Comparison of ENCODE assay signal across 10 cellular contexts in genomic region chr11:66857927-66858185, GRCh38. TPM values are rescaled to one million over a fixed set of nuclear protein-coding genes. Genes with fewer than 3 reads are reported as not detected.
A peak's percentile ranks its signal among the peaks of the same experiment; 100 is the strongest.
DNase-seq lines count a peak whose midpoint lies in the region; ATAC-seq and TF ChIP-seq lines count a peak whose summit lies in the region.
"Had no signal": no experiment of that assay in that cellular context is flagged by ENCODE, and none has a peak within 500 bp of the region (broad histone marks: within the 10 kb centered on the region; RNA-seq: fewer than 3 reads in every experiment).

No MANE protein-coding gene starts in this region.

- H3K4me3 Mint-ChIP-seq in activated T-cell treated with anti-CD3 and anti-CD28 coated beads, Interleukin-2, amount 50 U/mL, for 72 hours: peak overlapping the region; percentile 85 to 89

- H3K79me2 ChIP-seq in hepatocyte: no peaks in the 10 kb centered on the region

- no peak overlapping the region for H3K27ac Mint-ChIP-seq in activated T-cell treated with anti-CD3 and anti-CD28 coated beads, Interleukin-2, amount 50 U/mL, for 72 hours

- H3K4me2 ChIP-seq in hepatocyte: peak overlapping the region; percentile 78

- no peak for DNase-seq in activated T-cell treated with anti-CD3 and anti-CD28 coated beads, Interleukin-2, amount 50 U/mL, for 72 hours
- DNase-seq in activated T-cell treated with anti-CD3 and anti-CD28 coated beads, Interleukin-2, amount 50 U/mL, for 48 hours: no peak
- DNase-seq in hepatocyte (ENCODE audit: low spot score): no peak
- no peak for DNase-seq in G401 (ENCODE audit: low spot score)
- DNase-seq: body of pancreas, retina had no signal

- ATAC-seq in activated T-cell treated with anti-CD3 and anti-CD28 coated beads, Interleukin-2, amount 50 U/mL, for 72 hours (replicated peaks in 1 of 2): no peak
- ATAC-seq in HG03025 (IDR thresholded peaks at IDR 0.05; ENCODE audit: low FRiP score, unreplicated experiment) (no peak), GM18867 (IDR thresholded peaks at IDR 0.05; ENCODE audit: unreplicated experiment) (no peak)
- ATAC-seq: body of pancreas had no signal

- no peaks in the 10 kb centered on the region for H3K4me1 Mint-ChIP-seq in activated T-cell treated with anti-CD3 and anti-CD28 coated beads, Interleukin-2, amount 50 U/mL, for 72 hours (ENCODE audit: low read depth)

- no peaks in the 10 kb centered on the region for H3K27me3 ChIP-seq in hepatocyte
- H3K27me3 ChIP-seq in subcutaneous abdominal adipose tissue (ENCODE audit: control insufficient read depth in 5 of 5, insufficient read depth in 4 of 5, low read length in 5 of 5): no peaks in the 10 kb centered on the region
- H3K27me3 ChIP-seq: body of pancreas had no signal

- no peaks in the 10 kb centered on the region for H3K9me3 Mint-ChIP-seq in activated T-cell treated with anti-CD3 and anti-CD28 coated beads, Interleukin-2, amount 50 U/mL, for 72 hours

- peaks cover 0 to 1% of the 10 kb centered on the region in 2 donors for H3K36me3 Mint-ChIP-seq in activated T-cell treated with anti-CD3 and anti-CD28 coated beads, Interleukin-2, amount 50 U/mL, for 72 hours (ENCODE audit: insufficient read depth in 2 of 2)

- in situ Hi-C loops in G401 (cut with HindIII; ENCODE audit: low sequenced_read_pairs): no loop called here

- H4K20me1 ChIP-seq in hepatocyte (ENCODE audit: insufficient read depth, poor library complexity, severe bottlenecking): no peaks in the 10 kb centered on the region

- H3K4me3 ChIP-seq in hepatocyte (no peak overlapping the region), subcutaneous abdominal adipose tissue (ENCODE audit: low read depth in 1 of 5, low read length in 5 of 5) (peak overlapping the region in 2 of 5 donors; percentile 50 to 70)
- H3K4me3 ChIP-seq: body of pancreas had no signal

- 96% methylated on average over 17 of the region's 19 CpGs for WGBS in hepatocyte (ENCODE audit: low lambda C conversion rate, missing lambda C conversion rate)

- no peaks in the 10 kb centered on the region for H3K27me3 Mint-ChIP-seq in activated T-cell treated with anti-CD3 and anti-CD28 coated beads, Interleukin-2, amount 50 U/mL, for 72 hours (ENCODE audit: low read depth)

- H3K9me3 ChIP-seq in hepatocyte (ENCODE audit: low read depth) (no peaks in the 10 kb centered on the region), subcutaneous abdominal adipose tissue (ENCODE audit: control insufficient read depth in 5 of 5, low read length in 5 of 5) (peaks cover 0 to 4% (median 0%) of the 10 kb centered on the region in 5 donors)
- H3K9me3 ChIP-seq: body of pancreas had no signal

- TF ChIP-seq CTCF in VCaP (conservative IDR thresholded peaks at IDR 0.05) (no peak), hepatocyte (IDR thresholded peaks at IDR 0.05; ENCODE audit: poor library complexity) (no peak)

- H3K9ac ChIP-seq in subcutaneous abdominal adipose tissue (ENCODE audit: low read length in 5 of 5): no peak overlapping the region

- no peaks in the 10 kb centered on the region for H3K9me2 ChIP-seq in hepatocyte (replicated peaks; ENCODE audit: insufficient read depth)

- H3K36me3 ChIP-seq in hepatocyte (replicated peaks; ENCODE audit: insufficient read depth, low read depth) (no peaks in the 10 kb centered on the region), subcutaneous abdominal adipose tissue (ENCODE audit: control insufficient read depth in 5 of 5, insufficient read depth in 5 of 5, low read length in 5 of 5) (peaks cover 0 to 51% (median 31%) of the 10 kb centered on the region in 5 donors)

- H3K27ac ChIP-seq in VCaP (peak overlapping the region; percentile 96), hepatocyte (no peak overlapping the region), subcutaneous abdominal adipose tissue (ENCODE audit: low read depth, low read length) (peak overlapping the region; percentile 54)
- H3K27ac ChIP-seq: body of pancreas had no signal

- no peak overlapping the region for H2AFZ ChIP-seq in hepatocyte

- peaks cover 8% of the 10 kb centered on the region for H3K4me1 ChIP-seq in hepatocyte (ENCODE audit: insufficient read depth)
- H3K4me1 ChIP-seq in subcutaneous abdominal adipose tissue (ENCODE audit: control insufficient read depth in 5 of 5, insufficient read depth in 5 of 5, low read length in 5 of 5): peaks cover 0 to 59% (median 32%) of the 10 kb centered on the region in 5 donors

RNA-seq across cellular contexts. Expression of gene LRFN4, which starts 1.0 kb away (rescaled TPM):
- 10 to 100 TPM; 13.4 to 18.3 TPM for total RNA-seq in activated T-cell treated with anti-CD3 and anti-CD28 coated beads, Interleukin-2, amount 50 U/mL, for 72 hours
- 12.5 and 15.8 TPM in 2 replicates for total RNA-seq in hepatocyte
- polyA plus RNA-seq in hepatocyte: 14.3 and 30.2 TPM in 2 replicates
- total RNA-seq in G401 (2014; rRNA removed; shearing (Covaris generic)): 48.4 and 67.5 TPM in 2 replicates

RNA-seq across cellular contexts. Expression of gene RCE1, which starts 14.6 kb away (rescaled TPM):
- 10 to 100 TPM; 27.2 to 29.6 TPM for total RNA-seq in activated T-cell treated with anti-CD3 and anti-CD28 coated beads, Interleukin-2, amount 50 U/mL, for 72 hours
- total RNA-seq in hepatocyte: 19.8 and 27.0 TPM in 2 replicates
- polyA plus RNA-seq in hepatocyte: 41.4 and 42.2 TPM in 2 replicates
- total RNA-seq in G401 (2014; rRNA removed; shearing (Covaris generic)): 32.7 and 40.2 TPM in 2 replicates
